Comparison of ENCODE assay signal across 20 cellular contexts in genomic region chr19:45082170-45082569, GRCh38. TPM values are rescaled to one million over a fixed set of nuclear protein-coding genes. Genes with fewer than 3 reads are reported as not detected.
DNase-seq lines count a peak whose midpoint lies in the region; ATAC-seq lines count a peak whose summit lies in the region.
"Had no signal": no experiment of that assay in that cellular context is flagged by ENCODE, and none has a peak within 500 bp of the region (broad histone marks: within the 10 kb centered on the region; RNA-seq: fewer than 3 reads in every experiment).

No MANE protein-coding gene starts in this region.

- H3K4me1 Mint-ChIP-seq in activated CD4-positive, alpha-beta memory T cell treated with anti-CD3 and anti-CD28 coated beads, Interleukin-2, amount 10 ng/mL, durations not matched to agents 7 days and 5 days: peaks cover 53% of the 10 kb centered on the region
- H3K4me1 Mint-ChIP-seq in immature natural killer cell: peaks cover 60 to 61% of the 10 kb centered on the region in 2 donors
- peaks cover 27 to 49% of the 10 kb centered on the region in 2 donors for H3K4me1 Mint-ChIP-seq in stimulated activated naive B cell treated with anti-CD40 and anti-IgM and Interleukin-4, amounts not matched to agents 10 μg/mL and 1 μg/mL and 100 μg/mL, for 72 hours

- H3K4me3 Mint-ChIP-seq in activated CD4-positive, alpha-beta memory T cell treated with anti-CD3 and anti-CD28 coated beads, Interleukin-2, amount 10 ng/mL, durations not matched to agents 7 days and 5 days: peak overlapping the region; percentile 30
- H3K4me3 Mint-ChIP-seq in immature natural killer cell: peak overlapping the region in 4 of 5 donors; percentile 40 to 56 (median 42)
- peak overlapping the region in 1 of 2 donors; percentile 23 for H3K4me3 Mint-ChIP-seq in stimulated activated naive B cell treated with anti-CD40 and anti-IgM and Interleukin-4, amounts not matched to agents 10 μg/mL and 1 μg/mL and 100 μg/mL, for 72 hours

- ATAC-seq in activated naive CD4-positive, alpha-beta T cell treated with anti-CD3 and anti-CD28 coated beads, Interleukin-2, amount 50 U/mL, for 72 hours: no peak
- ATAC-seq in stimulated activated naive B cell treated with anti-CD40 and anti-IgM and Interleukin-4, amounts not matched to agents 10 μg/mL and 1 μg/mL and 100 μg/mL, for 72 hours (replicated peaks): no peak
- ATAC-seq in HG02981 (IDR thresholded peaks at IDR 0.05; ENCODE audit: unreplicated experiment) (no peak), HG03457 (IDR thresholded peaks at IDR 0.05; ENCODE audit: unreplicated experiment) (no peak)
- ATAC-seq: activated CD8-positive, alpha-beta memory T cell treated with anti-CD3 and anti-CD28 coated beads, Interleukin-2, amount 10 ng/mL, durations not matched to agents 7 days and 5 days; esophagus mucosa; left lobe of liver; mucosa of descending colon; pancreas had no signal

- no peaks in the 10 kb centered on the region for H3K27me3 Mint-ChIP-seq in activated CD4-positive, alpha-beta memory T cell treated with anti-CD3 and anti-CD28 coated beads, Interleukin-2, amount 10 ng/mL, durations not matched to agents 7 days and 5 days
- H3K27me3 Mint-ChIP-seq in immature natural killer cell (ENCODE audit: low read depth in 3 of 3): peaks cover 1 to 17% (median 2%) of the 10 kb centered on the region in 3 donors
- no peaks in the 10 kb centered on the region for H3K27me3 Mint-ChIP-seq in stimulated activated naive B cell treated with anti-CD40 and anti-IgM and Interleukin-4, amounts not matched to agents 10 μg/mL and 1 μg/mL and 100 μg/mL, for 72 hours
- H3K27me3 Mint-ChIP-seq: activated CD8-positive, alpha-beta memory T cell treated with anti-CD3 and anti-CD28 coated beads, Interleukin-2, amount 10 ng/mL, durations not matched to agents 7 days and 5 days had no signal

- peaks cover 5 to 40% of the 10 kb centered on the region in 2 donors for H3K36me3 Mint-ChIP-seq in activated naive CD4-positive, alpha-beta T cell treated with anti-CD3 and anti-CD28 coated beads, Interleukin-2, amount 50 U/mL, for 72 hours
- peaks cover 22% of the 10 kb centered on the region for H3K36me3 Mint-ChIP-seq in activated CD4-positive, alpha-beta memory T cell treated with anti-CD3 and anti-CD28 coated beads, Interleukin-2, amount 10 ng/mL, durations not matched to agents 7 days and 5 days (ENCODE audit: low read depth)
- peaks cover 0 to 10% (median 6%) of the 10 kb centered on the region in 3 donors for H3K36me3 Mint-ChIP-seq in immature natural killer cell
- peaks cover 27 to 40% of the 10 kb centered on the region in 2 donors for H3K36me3 Mint-ChIP-seq in stimulated activated naive B cell treated with anti-CD40 and anti-IgM and Interleukin-4, amounts not matched to agents 10 μg/mL and 1 μg/mL and 100 μg/mL, for 72 hours

- no peaks in the 10 kb centered on the region for H3K9me3 Mint-ChIP-seq in activated naive CD4-positive, alpha-beta T cell treated with anti-CD3 and anti-CD28 coated beads, Interleukin-2, amount 50 U/mL, for 72 hours
- H3K9me3 Mint-ChIP-seq in activated CD4-positive, alpha-beta memory T cell treated with anti-CD3 and anti-CD28 coated beads, Interleukin-2, amount 10 ng/mL, durations not matched to agents 7 days and 5 days: no peaks in the 10 kb centered on the region
- H3K9me3 Mint-ChIP-seq in immature natural killer cell: no peaks in the 10 kb centered on the region
- no peaks in the 10 kb centered on the region for H3K9me3 Mint-ChIP-seq in stimulated activated naive B cell treated with anti-CD40 and anti-IgM and Interleukin-4, amounts not matched to agents 10 μg/mL and 1 μg/mL and 100 μg/mL, for 72 hours

- CTCF ChIA-PET in activated CD4-positive, alpha-beta memory T cell treated with anti-CD3 and anti-CD28 coated beads, Interleukin-2, amount 10 ng/mL, durations not matched to agents 7 days and 5 days (lab: Charles Lee): no interaction called here

- no peak for DNase-seq in activated naive CD4-positive, alpha-beta T cell treated with anti-CD3 and anti-CD28 coated beads, Interleukin-2, amount 50 U/mL, for 72 hours (ENCODE audit: low spot score in 2 of 2)
- no peak for DNase-seq in activated naive CD4-positive, alpha-beta T cell treated with anti-CD3 and anti-CD28 coated beads, Interleukin-2, amount 50 U/mL, for 16 hours
- DNase-seq in activated CD4-positive, alpha-beta memory T cell treated with anti-CD3 and anti-CD28 coated beads, Interleukin-2, amount 10 ng/mL, durations not matched to agents 7 days and 5 days: no peak
- no peak for DNase-seq in immature natural killer cell
- DNase-seq in stimulated activated naive B cell treated with anti-CD40 and anti-IgM and Interleukin-4, amounts not matched to agents 10 μg/mL and 1 μg/mL and 100 μg/mL, for 72 hours: no peak
- DNase-seq in NOMO-1 (lab: John Stamatoyannopoulos, UW; ENCODE audit: unreplicated experiment in 2 of 2): no peak
- DNase-seq: activated CD8-positive, alpha-beta memory T cell treated with anti-CD3 and anti-CD28 coated beads, Interleukin-2, amount 10 ng/mL, durations not matched to agents 7 days and 5 days; HCEC 1CT; mucosa of descending colon; NCI-H1105 treated with DMSO at 0.1 percent for 48 hours; NCI-H2107; NCI-H526 treated with DMSO at 0.1 percent for 48 hours; Right ventricle myocardium superior; stimulated activated CD4-positive, alpha-beta T cell treated with anti-CD3 and anti-CD28 coated beads, Interleukin-1b, Interleukin-23, amount 100 ng/mL, for 48 hours had no signal

- POLR2A ChIA-PET in activated CD4-positive, alpha-beta memory T cell treated with anti-CD3 and anti-CD28 coated beads, Interleukin-2, amount 10 ng/mL, durations not matched to agents 7 days and 5 days (lab: Charles Lee): no interaction called here

- H3K27ac Mint-ChIP-seq in activated naive CD4-positive, alpha-beta T cell treated with anti-CD3 and anti-CD28 coated beads, Interleukin-2, amount 50 U/mL, for 72 hours: peak overlapping the region; percentile 0 to 96
- no peak overlapping the region for H3K27ac Mint-ChIP-seq in activated CD4-positive, alpha-beta memory T cell treated with anti-CD3 and anti-CD28 coated beads, Interleukin-2, amount 10 ng/mL, durations not matched to agents 7 days and 5 days
- H3K27ac Mint-ChIP-seq in immature natural killer cell: peak overlapping the region; percentile 52 to 77 (median 70)
- peak overlapping the region; percentile 34 for H3K27ac Mint-ChIP-seq in stimulated activated naive B cell treated with anti-CD40 and anti-IgM and Interleukin-4, amounts not matched to agents 10 μg/mL and 1 μg/mL and 100 μg/mL, for 72 hours

RNA-seq across cellular contexts. Expression of gene GEMIN7, which starts 3.1 kb away (rescaled TPM):
- total RNA-seq in activated naive CD4-positive, alpha-beta T cell treated with anti-CD3 and anti-CD28 coated beads, Interleukin-2, amount 50 U/mL, for 72 hours: 10 to 100 TPM in 1 of 2 donors, 1 to 10 TPM in 1; 8.3 to 54.3 TPM
- total RNA-seq in activated CD4-positive, alpha-beta memory T cell treated with anti-CD3 and anti-CD28 coated beads, Interleukin-2, amount 10 ng/mL, durations not matched to agents 7 days and 5 days: 10 to 100 TPM; 31.7 to 35.5 TPM
- polyA plus RNA-seq in immature natural killer cell: 100 to 1,000 TPM; 120 to 130 (median 123) TPM

RNA-seq across cellular contexts. Expression of gene ZNF296, which starts 5.9 kb away (rescaled TPM):
- 1 to 10 TPM; 2.3 to 6.7 TPM for total RNA-seq in activated naive CD4-positive, alpha-beta T cell treated with anti-CD3 and anti-CD28 coated beads, Interleukin-2, amount 50 U/mL, for 72 hours
- total RNA-seq in activated CD4-positive, alpha-beta memory T cell treated with anti-CD3 and anti-CD28 coated beads, Interleukin-2, amount 10 ng/mL, durations not matched to agents 7 days and 5 days: 1 to 10 TPM; 5.4 to 5.9 TPM
- 10 to 100 TPM in 2 of 3 donors, 1 to 10 TPM in 1; 4.0 to 25.6 (median 12.4) TPM for polyA plus RNA-seq in immature natural killer cell
- polyA plus RNA-seq: AG04450 had no signal

RNA-seq across cellular contexts. Expression of gene PPP1R37, which starts 10.8 kb away (rescaled TPM):
- total RNA-seq in activated naive CD4-positive, alpha-beta T cell treated with anti-CD3 and anti-CD28 coated beads, Interleukin-2, amount 50 U/mL, for 72 hours: 10 to 100 TPM; 12.4 to 18.3 TPM
- 10 to 100 TPM; 16.3 to 16.4 TPM for total RNA-seq in activated CD4-positive, alpha-beta memory T cell treated with anti-CD3 and anti-CD28 coated beads, Interleukin-2, amount 10 ng/mL, durations not matched to agents 7 days and 5 days
- 1 to 10 TPM in 1 of 3 donors, under 1 TPM in 1, not detected in 1; 0.37 to 1.1 TPM for polyA plus RNA-seq in immature natural killer cell

RNA-seq across cellular contexts. Expression of gene CLASRP, which starts 43.3 kb away (rescaled TPM):
- 100 to 1,000 TPM; 115 to 133 TPM for total RNA-seq in activated naive CD4-positive, alpha-beta T cell treated with anti-CD3 and anti-CD28 coated beads, Interleukin-2, amount 50 U/mL, for 72 hours
- total RNA-seq in activated CD4-positive, alpha-beta memory T cell treated with anti-CD3 and anti-CD28 coated beads, Interleukin-2, amount 10 ng/mL, durations not matched to agents 7 days and 5 days: 10 to 100 TPM; 84.3 to 88.0 TPM
- 1 to 10 TPM; 2.7 to 9.0 (median 2.9) TPM for polyA plus RNA-seq in immature natural killer cell
